28 cellular contexts compared by ENCODE assay signal in the genomic region with DNA sequence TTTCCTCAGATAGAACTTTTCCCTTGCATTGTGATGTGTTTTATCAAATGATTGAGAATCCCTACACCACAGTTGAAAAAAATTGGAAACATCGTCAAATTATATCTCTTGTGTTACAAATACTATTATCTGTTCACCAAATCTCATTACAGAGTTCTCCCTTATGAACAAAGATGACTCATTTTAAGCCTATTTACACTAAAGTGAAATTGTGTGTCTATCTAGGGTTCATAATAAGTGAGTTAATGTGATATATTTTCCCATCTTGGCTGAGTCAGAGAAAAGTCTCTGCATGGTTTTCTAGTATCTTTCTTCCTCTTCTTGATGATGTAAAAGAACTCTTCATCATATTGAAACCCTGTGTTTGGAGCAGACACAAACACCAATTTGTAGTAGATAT.
"Had no signal": no experiment of that assay in that cellular context is flagged by ENCODE, and none has a peak within 500 bp of the region (broad histone marks: within the 10 kb centered on the region; RNA-seq: fewer than 3 reads in every experiment).

No MANE protein-coding gene starts in this region.

- H3K27ac ChIP-seq: ascending aorta, cardiac muscle cell had no signal

- DNase-seq: activated CD4-positive, alpha-beta T cell treated with anti-CD3 and anti-CD28 coated beads, Interleukin-2, amount 10 ng/mL, durations not matched to agents 24 days and 14 days; activated CD4-positive, alpha-beta T cell treated with anti-CD3 and anti-CD28 coated beads, Interleukin-2, amount 50 U/mL, for 4 hours; activated CD8-positive, alpha-beta T cell treated with anti-CD3 and anti-CD28 coated beads for 36 hours; activated gamma-delta T cell; activated naive CD4-positive, alpha-beta T cell treated with Interleukin-2 at 50 U/mL for 16 hours; activated naive CD8-positive, alpha-beta T cell treated with anti-CD3 and anti-CD28 coated beads, Interleukin-2, amount 10 ng/mL, durations not matched to agents 7 days and 5 days; activated T-cell treated with anti-CD3 and anti-CD28 coated beads, Interleukin-2, amount 50 U/mL, for 24 hours; amygdala; NCI-H1092 treated with DMSO at 0.1 percent for 48 hours; NCI-H1417; NCI-H146; NCI-H187; NCI-H2029 treated with DMSO at 0.1 percent for 48 hours; NCI-H2107; NCI-H2171; NCI-H510A; NCI-H526; NCI-H748 treated with DMSO at 0.1 percent for 48 hours; NK-92 treated with Interleukin-12 subunit alpha and Interleukin-12 subunit beta, amount 100 ng/mL, for 24 hours; Right ventricle myocardium superior; T-cell; T-helper 2 cell; T-helper 9 cell had no signal

- H3K27me3 Mint-ChIP-seq: activated CD4-positive, alpha-beta T cell treated with anti-CD3 and anti-CD28 coated beads, Interleukin-2, amount 10 ng/mL, durations not matched to agents 24 days and 14 days; activated CD8-positive, alpha-beta T cell treated with anti-CD3 and anti-CD28 coated beads for 36 hours; activated naive CD4-positive, alpha-beta T cell treated with anti-CD3 and anti-CD28 coated beads, Interleukin-2, amount 50 U/mL, for 24 hours; activated naive CD8-positive, alpha-beta T cell treated with anti-CD3 and anti-CD28 coated beads, Interleukin-2, amount 10 ng/mL, durations not matched to agents 7 days and 5 days; activated T-cell treated with anti-CD3 and anti-CD28 coated beads, Interleukin-2, amount 50 U/mL, for 24 hours; central memory CD8-positive, alpha-beta T cell; T-cell had no signal

- H3K36me3 Mint-ChIP-seq: activated naive CD4-positive, alpha-beta T cell treated with anti-CD3 and anti-CD28 coated beads, Interleukin-2, amount 50 U/mL, for 24 hours; activated naive CD8-positive, alpha-beta T cell treated with anti-CD3 and anti-CD28 coated beads, Interleukin-2, amount 10 ng/mL, durations not matched to agents 7 days and 5 days; T-cell had no signal

- ATAC-seq: activated CD8-positive, alpha-beta T cell treated with anti-CD3 and anti-CD28 coated beads for 36 hours; T-cell had no signal

- H3K4me1 ChIP-seq: ascending aorta had no signal

- H3K27ac Mint-ChIP-seq: activated CD4-positive, alpha-beta T cell treated with anti-CD3 and anti-CD28 coated beads, Interleukin-2, amount 10 ng/mL, durations not matched to agents 24 days and 14 days; activated CD8-positive, alpha-beta T cell treated with anti-CD3 and anti-CD28 coated beads for 36 hours; activated naive CD4-positive, alpha-beta T cell treated with anti-CD3 and anti-CD28 coated beads, Interleukin-2, amount 50 U/mL, for 24 hours; activated naive CD8-positive, alpha-beta T cell treated with anti-CD3 and anti-CD28 coated beads, Interleukin-2, amount 10 ng/mL, durations not matched to agents 7 days and 5 days; activated T-cell treated with anti-CD3 and anti-CD28 coated beads, Interleukin-2, amount 50 U/mL, for 24 hours; activated T-helper 2 cell treated with anti-CD3 and anti-CD28 coated beads, Interferon-gamma antibody, Interleukin-2, Interleukin-4, amounts not matched to agents 10 μg/mL and 5 μg/mL and 100 μg/mL, durations not matched to agents 14 hours and 24 hours and 36 hours; T-cell had no signal

- H3K9me3 ChIP-seq: ascending aorta had no signal

- H3K36me3 ChIP-seq: ascending aorta, cardiac muscle cell had no signal

- H3K4me1 Mint-ChIP-seq: activated CD4-positive, alpha-beta T cell treated with anti-CD3 and anti-CD28 coated beads, Interleukin-2, amount 10 ng/mL, durations not matched to agents 24 days and 14 days; activated naive CD4-positive, alpha-beta T cell treated with anti-CD3 and anti-CD28 coated beads, Interleukin-2, amount 50 U/mL, for 24 hours; activated naive CD8-positive, alpha-beta T cell treated with anti-CD3 and anti-CD28 coated beads, Interleukin-2, amount 10 ng/mL, durations not matched to agents 7 days and 5 days; central memory CD8-positive, alpha-beta T cell; T-cell had no signal

- H3K4me3 ChIP-seq: ascending aorta, cardiac muscle cell had no signal

- H3K4me3 Mint-ChIP-seq: activated CD4-positive, alpha-beta T cell treated with anti-CD3 and anti-CD28 coated beads, Interleukin-2, amount 10 ng/mL, durations not matched to agents 24 days and 14 days; activated CD8-positive, alpha-beta T cell treated with anti-CD3 and anti-CD28 coated beads for 36 hours; activated naive CD4-positive, alpha-beta T cell treated with anti-CD3 and anti-CD28 coated beads, Interleukin-2, amount 50 U/mL, for 24 hours; activated naive CD8-positive, alpha-beta T cell treated with anti-CD3 and anti-CD28 coated beads, Interleukin-2, amount 10 ng/mL, durations not matched to agents 7 days and 5 days; activated T-cell treated with anti-CD3 and anti-CD28 coated beads, Interleukin-2, amount 50 U/mL, for 24 hours; central memory CD8-positive, alpha-beta T cell; T-cell had no signal

- H3K27me3 ChIP-seq: ascending aorta, cardiac muscle cell had no signal
